Comparison of ENCODE assay signal across 10 cellular contexts in genomic region chr1:42944207-42944928, GRCh38. TPM values are rescaled to one million over a fixed set of nuclear protein-coding genes. Genes with fewer than 3 reads are reported as not detected.
DNase-seq lines count a peak whose midpoint lies in the region; ATAC-seq, FAIRE-seq and TF ChIP-seq lines count a peak whose summit lies in the region.
"Had no signal": no experiment of that assay in that cellular context is flagged by ENCODE, and none has a peak within 500 bp of the region (broad histone marks: within the 10 kb centered on the region; RNA-seq: fewer than 3 reads in every experiment).

No MANE protein-coding gene starts in this region.

- H3K36me3 ChIP-seq in keratinocyte (ENCODE audit: control insufficient read depth in 2 of 2, extremely low read depth in 1 of 2, insufficient read depth in 2 of 2, low read length in 2 of 2), result peaks cover 32 to 50% of the 10 kb centered on the region in 2 experiments
- peaks cover 2 to 31% (median 5%) of the 10 kb centered on the region in 3 donors for H3K36me3 ChIP-seq in tibial nerve

- H3K9ac ChIP-seq in keratinocyte (ENCODE audit: control insufficient read depth, extremely low read depth, insufficient read depth, low read length), result peak overlapping the region; percentile 55

- H3K27me3 Mint-ChIP-seq in activated CD8-positive, alpha-beta memory T cell treated with anti-CD3 and anti-CD28 coated beads, Interleukin-2, amount 10 ng/mL, durations not matched to agents 7 days and 5 days, result no peaks in the 10 kb centered on the region
- H3K27me3 Mint-ChIP-seq in activated CD8-positive, alpha-beta T cell treated with anti-CD3 and anti-CD28 coated beads, Interleukin-2, amount 10 ng/mL, durations not matched to agents 7 days and 5 days (ENCODE audit: low read depth), result no peaks in the 10 kb centered on the region
- H3K27me3 Mint-ChIP-seq in glutamatergic neuron (ENCODE audit: unreplicated experiment), result peaks cover 5% of the 10 kb centered on the region

- dilution Hi-C loops in keratinocyte (cut with MboI; ENCODE audit: extremely low pct_ligation_motif_present, low sequenced_read_pairs), result no loop called here

- H3K9me3 Mint-ChIP-seq in activated CD8-positive, alpha-beta memory T cell treated with anti-CD3 and anti-CD28 coated beads, Interleukin-2, amount 10 ng/mL, durations not matched to agents 7 days and 5 days (ENCODE audit: low read depth), result no peaks in the 10 kb centered on the region
- no peaks in the 10 kb centered on the region for H3K9me3 Mint-ChIP-seq in activated CD8-positive, alpha-beta T cell treated with anti-CD3 and anti-CD28 coated beads, Interleukin-2, amount 10 ng/mL, durations not matched to agents 7 days and 5 days (ENCODE audit: insufficient read depth)
- peaks cover 2% of the 10 kb centered on the region for H3K9me3 Mint-ChIP-seq in glutamatergic neuron (ENCODE audit: unreplicated experiment)

- peak overlapping the region; percentile 67 for H3K27ac ChIP-seq in keratinocyte (ENCODE audit: control insufficient read depth, insufficient read depth, low read length)
- peak overlapping the region; percentile 36 to 85 (median 72) for H3K27ac ChIP-seq in tibial nerve

- H3K27me3 ChIP-seq in keratinocyte (ENCODE audit: control insufficient read depth, extremely low read depth, insufficient read depth, low read length), result no peaks in the 10 kb centered on the region
- no peaks in the 10 kb centered on the region for H3K27me3 ChIP-seq in tibial nerve
- H3K27me3 ChIP-seq: BE2C had no signal

- H3K4me1 Mint-ChIP-seq in activated CD8-positive, alpha-beta memory T cell treated with anti-CD3 and anti-CD28 coated beads, Interleukin-2, amount 10 ng/mL, durations not matched to agents 7 days and 5 days, result peaks cover 95% of the 10 kb centered on the region
- H3K4me1 Mint-ChIP-seq in activated CD8-positive, alpha-beta T cell treated with anti-CD3 and anti-CD28 coated beads, Interleukin-2, amount 10 ng/mL, durations not matched to agents 7 days and 5 days (ENCODE audit: low read depth), result peaks cover 96% of the 10 kb centered on the region
- H3K4me1 Mint-ChIP-seq in glutamatergic neuron (ENCODE audit: low read depth, unreplicated experiment), result peaks cover 11% of the 10 kb centered on the region

- H3K9me3 ChIP-seq in keratinocyte (ENCODE audit: control insufficient read depth, low read depth, low read length) (no peaks in the 10 kb centered on the region), tibial nerve (no peaks in the 10 kb centered on the region)
- H3K9me3 ChIP-seq: BE2C had no signal

- no peak for FAIRE-seq in keratinocyte (lab: Jason Lieb, UNC)
- FAIRE-seq: endometrium had no signal

- H4K20me1 ChIP-seq in keratinocyte (ENCODE audit: control insufficient read depth, extremely low read depth, insufficient read depth, low read length), result peaks cover 20% of the 10 kb centered on the region

- no peak for TF ChIP-seq POLR2A in tibial nerve (IDR thresholded peaks at IDR 0.05)

- TF ChIP-seq EP300 in tibial nerve (IDR thresholded peaks at IDR 0.05), result peak in 1 of 2 donors; percentile 5

- H3K4me3 ChIP-seq in keratinocyte (ENCODE audit: control insufficient read depth in 2 of 3, extremely low read depth in 1 of 3, insufficient read depth in 2 of 3, low read depth in 1 of 3, low read length in 3 of 3), result peak overlapping the region in 2 of 3 experiments; percentile 5 to 43
- H3K4me3 ChIP-seq in tibial nerve, result peak overlapping the region in 2 of 4 donors; percentile 8 to 94

- no peak for DNase-seq in activated CD8-positive, alpha-beta memory T cell treated with anti-CD3 and anti-CD28 coated beads, Interleukin-2, amount 10 ng/mL, durations not matched to agents 7 days and 5 days
- DNase-seq in activated CD8-positive, alpha-beta memory T cell treated with anti-CD3 and anti-CD28 coated beads, Interleukin-2, amount 50 U/mL, for 4 hours, result no peak
- no peak for DNase-seq in activated CD8-positive, alpha-beta T cell treated with anti-CD3 and anti-CD28 coated beads, Interleukin-2, amount 10 ng/mL, durations not matched to agents 7 days and 5 days
- DNase-seq in keratinocyte (ENCODE audit: low read depth, low spot score) (no peak), tibial nerve (ENCODE audit: low spot score in 2 of 2) (peak in 1 of 2 donors; percentile 54), glutamatergic neuron (no peak)
- DNase-seq: BE2C had no signal

- peak overlapping the region; percentile 58 for H3K4me2 ChIP-seq in keratinocyte (ENCODE audit: control insufficient read depth, extremely low read depth, insufficient read depth, low read depth, low read length)

- TF ChIP-seq CTCF in keratinocyte (optimal IDR thresholded peaks at IDR 0.05 in 1 of 3, IDR thresholded peaks at IDR 0.05 in 1 of 3, conservative IDR thresholded peaks at IDR 0.05 in 1 of 3; ENCODE audit: extremely low read depth in 1 of 3, insufficient read depth in 2 of 3, low read length in 3 of 3) (no peak), tibial nerve (IDR thresholded peaks at IDR 0.05) (no peak), glutamatergic neuron (IDR thresholded peaks at IDR 0.05; ENCODE audit: partially characterized antibody, unreplicated experiment) (no peak)

- H3K36me3 Mint-ChIP-seq in activated CD8-positive, alpha-beta memory T cell treated with anti-CD3 and anti-CD28 coated beads, Interleukin-2, amount 10 ng/mL, durations not matched to agents 7 days and 5 days, result peaks cover 59% of the 10 kb centered on the region
- H3K36me3 Mint-ChIP-seq in activated CD8-positive, alpha-beta T cell treated with anti-CD3 and anti-CD28 coated beads, Interleukin-2, amount 10 ng/mL, durations not matched to agents 7 days and 5 days (ENCODE audit: low read depth), result peaks cover 83% of the 10 kb centered on the region
- H3K36me3 Mint-ChIP-seq in glutamatergic neuron (ENCODE audit: unreplicated experiment), result no peaks in the 10 kb centered on the region

- H3K4me1 ChIP-seq in keratinocyte (ENCODE audit: control insufficient read depth, extremely low read depth, insufficient read depth, low read length), result peaks cover 98% of the 10 kb centered on the region
- peaks cover 0 to 88% (median 54%) of the 10 kb centered on the region in 4 donors for H3K4me1 ChIP-seq in tibial nerve

- no peak overlapping the region for H2AFZ ChIP-seq in keratinocyte (ENCODE audit: control insufficient read depth, low read length)

- H3K79me2 ChIP-seq in keratinocyte (ENCODE audit: control insufficient read depth, insufficient read depth, low read length), result peaks cover 74% of the 10 kb centered on the region

- H3K9me1 ChIP-seq in keratinocyte (ENCODE audit: control insufficient read depth, extremely low read depth, insufficient read depth, low read length), result peaks cover 4% of the 10 kb centered on the region

- peak overlapping the region; percentile 26 for H3K4me3 Mint-ChIP-seq in activated CD8-positive, alpha-beta memory T cell treated with anti-CD3 and anti-CD28 coated beads, Interleukin-2, amount 10 ng/mL, durations not matched to agents 7 days and 5 days
- peak overlapping the region; percentile 51 for H3K4me3 Mint-ChIP-seq in activated CD8-positive, alpha-beta T cell treated with anti-CD3 and anti-CD28 coated beads, Interleukin-2, amount 10 ng/mL, durations not matched to agents 7 days and 5 days
- H3K4me3 Mint-ChIP-seq in glutamatergic neuron (ENCODE audit: unreplicated experiment), result no peak overlapping the region

- WGBS in tibial nerve, 2 donors, result 46 to 48% methylated on average over 10 of the region's 10 CpGs

- CTCF ChIA-PET in activated CD8-positive, alpha-beta memory T cell treated with anti-CD3 and anti-CD28 coated beads, Interleukin-2, amount 10 ng/mL, durations not matched to agents 7 days and 5 days (lab: Charles Lee), result interaction anchor here (1.0 to 5.3 kb wide), 5 partner anchors 7 to 21 kb away, joined by 3 to 22 read pairs (median 4); no protein-coding TSS in a partner anchor
- CTCF ChIA-PET in activated CD8-positive, alpha-beta T cell treated with anti-CD3 and anti-CD28 coated beads, Interleukin-2, amount 10 ng/mL, durations not matched to agents 7 days and 5 days (lab: Charles Lee), result interaction anchor here (1.0 to 4.1 kb wide), 5 partner anchors 9 to 166 kb away, joined by 3 to 22 read pairs (median 4); no protein-coding TSS in a partner anchor

- peak overlapping the region; percentile 88 for H3K27ac Mint-ChIP-seq in activated CD8-positive, alpha-beta memory T cell treated with anti-CD3 and anti-CD28 coated beads, Interleukin-2, amount 10 ng/mL, durations not matched to agents 7 days and 5 days
- peak overlapping the region; percentile 80 for H3K27ac Mint-ChIP-seq in activated CD8-positive, alpha-beta T cell treated with anti-CD3 and anti-CD28 coated beads, Interleukin-2, amount 10 ng/mL, durations not matched to agents 7 days and 5 days
- H3K27ac Mint-ChIP-seq in glutamatergic neuron (ENCODE audit: unreplicated experiment), result no peak overlapping the region

- POLR2A ChIA-PET in activated CD8-positive, alpha-beta T cell treated with anti-CD3 and anti-CD28 coated beads, Interleukin-2, amount 10 ng/mL, durations not matched to agents 7 days and 5 days (lab: Charles Lee), result interaction anchor here (0.8 to 3.3 kb wide), 7 partner anchors 8 to 178 kb away, joined by 3 to 10 read pairs (median 6); partner anchors contain the start of genes C1orf50 and P3H1

- no peak for ATAC-seq in activated CD8-positive, alpha-beta memory T cell treated with anti-CD3 and anti-CD28 coated beads, Interleukin-2, amount 10 ng/mL, durations not matched to agents 7 days and 5 days
- no peak for ATAC-seq in activated CD8-positive, alpha-beta T cell treated with anti-CD3 and anti-CD28 coated beads, Interleukin-2, amount 10 ng/mL, durations not matched to agents 7 days and 5 days
- ATAC-seq in GM19328 (IDR thresholded peaks at IDR 0.05; ENCODE audit: unreplicated experiment), result no peak
- ATAC-seq in activated CD4-positive, CD25-positive, alpha-beta regulatory T cell treated with anti-CD3 and anti-CD28 coated beads, Interleukin-2, amount 50 U/mL, for 24 hours, result no peak

RNA-seq across cellular contexts. Expression of gene SLC2A1, which starts 14.3 kb away (rescaled TPM):
- total RNA-seq in activated CD8-positive, alpha-beta memory T cell treated with anti-CD3 and anti-CD28 coated beads, Interleukin-2, amount 10 ng/mL, durations not matched to agents 7 days and 5 days, result 100 to 1,000 TPM; 113 to 140 TPM
- 100 to 1,000 TPM; 113 to 123 TPM for total RNA-seq in activated CD8-positive, alpha-beta T cell treated with anti-CD3 and anti-CD28 coated beads, Interleukin-2, amount 10 ng/mL, durations not matched to agents 7 days and 5 days
- 580 to 1,115 TPM (median 689 TPM) in 3 replicates for polyA plus RNA-seq in keratinocyte
- polyA plus RNA-seq in keratinocyte (2011; ENCODE audit: low read depth), result 202 TPM
- 275 and 321 TPM in 2 replicates for polyA plus RNA-seq in keratinocyte (2011; cell fraction: cytosol; rRNA removed)
- polyA plus RNA-seq in keratinocyte (2011; cell fraction: nucleus; rRNA removed), result 1,814 and 2,318 TPM in 2 replicates
- polyA plus RNA-seq in keratinocyte (2012; ENCODE audit: low replicate concordance), result 844 and 1,046 TPM in 2 replicates
- polyA minus RNA-seq in keratinocyte, result 817 to 1,377 TPM (median 1,072 TPM) in 3 replicates
- polyA minus RNA-seq in keratinocyte (2011; cell fraction: cytosol; rRNA and poly(A)+ RNA removed), result 724 TPM
- 1,644 and 2,001 TPM in 2 replicates for polyA minus RNA-seq in keratinocyte (2011; cell fraction: nucleus; rRNA and poly(A)+ RNA removed)
- total RNA-seq in tibial nerve (1,000 to 10,000 TPM in 3 of 4 donors, 100 to 1,000 TPM in 1; 953 to 4,970 (median 3,437) TPM), glutamatergic neuron (ENCODE audit: unreplicated experiment) (25.0 TPM)

Comparison
In these comparisons a context has a peak if more than half of its experiments do, and no peak if none do; other contexts are left out.
1. RNA of gene SLC2A1, which starts 14.3 kb away (total RNA-seq): 953 to 4,970 TPM in tibial nerve; 113 to 140 TPM in activated CD8-positive, alpha-beta memory T cell treated with anti-CD3 and anti-CD28 coated beads, Interleukin-2, amount 10 ng/mL, durations not matched to agents 7 days and 5 days, 113 to 123 TPM in activated CD8-positive, alpha-beta T cell treated with anti-CD3 and anti-CD28 coated beads, Interleukin-2, amount 10 ng/mL, durations not matched to agents 7 days and 5 days and 25.0 TPM in glutamatergic neuron (single experiment); every median in the first group is over 4 times any median in the second.